8 cellular contexts compared by ENCODE assay signal in the genomic region with DNA sequence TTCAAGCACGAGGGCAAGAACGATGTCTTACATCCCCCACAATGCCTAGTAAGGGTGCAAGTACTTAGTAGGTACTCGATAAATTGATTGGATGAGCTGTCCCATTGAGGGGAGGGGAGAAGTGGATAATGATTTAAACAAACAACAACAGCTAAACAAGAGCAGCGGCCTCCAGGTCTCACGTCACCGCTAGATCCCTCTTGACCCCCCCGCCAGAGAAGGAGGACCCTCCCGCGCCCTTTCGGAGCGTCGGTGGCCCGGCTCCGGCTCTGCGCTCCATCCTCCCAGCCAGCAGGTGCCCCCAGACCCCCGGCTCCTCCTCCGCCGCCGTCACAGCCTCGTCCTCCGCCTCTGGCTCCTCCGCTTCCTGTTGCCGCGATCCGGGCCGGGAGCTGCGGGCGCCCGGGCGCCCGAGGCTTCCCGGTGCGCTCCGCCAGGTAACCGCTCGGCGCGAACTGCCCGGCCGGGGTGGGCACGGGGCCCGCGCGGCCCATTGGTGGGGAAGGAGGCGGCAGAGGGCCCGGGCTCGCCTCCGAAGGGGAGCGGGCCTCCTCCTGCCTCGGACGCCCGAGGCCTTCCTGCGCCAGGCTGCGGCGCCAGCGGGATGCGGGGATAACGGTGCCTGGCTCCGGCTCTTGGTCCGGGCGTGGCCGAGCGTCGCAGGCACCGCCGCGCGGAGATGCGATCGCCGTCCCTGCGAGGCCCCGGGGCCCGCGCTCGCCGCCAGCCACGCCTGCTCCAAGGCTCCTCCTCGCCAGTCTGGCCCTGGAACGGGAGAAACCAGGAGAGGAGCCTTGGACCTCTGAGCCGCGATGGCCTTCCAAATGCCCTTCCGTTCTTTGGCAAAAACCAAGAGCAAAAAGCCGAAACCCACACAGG. TPM values are rescaled to one million over a fixed set of nuclear protein-coding genes. Genes with fewer than 3 reads are reported as not detected.
DNase-seq lines count a peak whose midpoint lies in the region; ATAC-seq and TF ChIP-seq lines count a peak whose summit lies in the region.

A gene (plus strand): TSS at position 368 of the 879 bp plus-strand sequence. CDS start 2,143 bp downstream, outside the sequence.

- H3K9me3 ChIP-seq in CD4-positive, CD25-positive, alpha-beta regulatory T cell (ENCODE audit: control insufficient read depth in 2 of 2, low read length in 2 of 2), result no peaks in the 10 kb centered on the region
- no peaks in the 10 kb centered on the region for H3K9me3 ChIP-seq in esophagus muscularis mucosa
- H3K9me3 ChIP-seq in mucosa of rectum (ENCODE audit: control insufficient read depth in 2 of 2, low read length in 2 of 2), result no peaks in the 10 kb centered on the region
- no peaks in the 10 kb centered on the region for H3K9me3 ChIP-seq in testis

- intact Hi-C loops in esophagus muscularis mucosa (cut with DNase I), result no loop called here
- intact Hi-C loops in testis (cut with DNase I; ENCODE audit: low total_unique reads), result no loop called here

- CTCF ChIA-PET in activated CD8-positive, alpha-beta memory T cell treated with anti-CD3 and anti-CD28 coated beads, Interleukin-2, amount 10 ng/mL, durations not matched to agents 7 days and 5 days (lab: Charles Lee), result no interaction called here

- H3K9ac ChIP-seq in mucosa of rectum (ENCODE audit: low read depth in 1 of 2, low read length in 2 of 2), result peak within 1 kb of the TSS; percentile 48 to 64

- H3K4me3 Mint-ChIP-seq in CD4-positive, CD25-positive, alpha-beta regulatory T cell, result peak within 1 kb of the TSS; percentile 81 to 89 (median 84)
- peak within 1 kb of the TSS; percentile 75 for H3K4me3 Mint-ChIP-seq in activated CD8-positive, alpha-beta memory T cell treated with anti-CD3 and anti-CD28 coated beads, Interleukin-2, amount 10 ng/mL, durations not matched to agents 7 days and 5 days

- H3K27ac Mint-ChIP-seq in CD4-positive, CD25-positive, alpha-beta regulatory T cell, result no peak within 1 kb of the TSS
- peak within 1 kb of the TSS; percentile 62 for H3K27ac Mint-ChIP-seq in activated CD8-positive, alpha-beta memory T cell treated with anti-CD3 and anti-CD28 coated beads, Interleukin-2, amount 10 ng/mL, durations not matched to agents 7 days and 5 days

- ATAC-seq in CD4-positive, CD25-positive, alpha-beta regulatory T cell (ENCODE audit: low read depth in 2 of 2), result peak in 1 of 2 donors; percentile 48
- ATAC-seq in GM21723 (IDR thresholded peaks at IDR 0.05; ENCODE audit: unreplicated experiment), result peak; percentile 58
- ATAC-seq in activated CD8-positive, alpha-beta memory T cell treated with anti-CD3 and anti-CD28 coated beads, Interleukin-2, amount 10 ng/mL, durations not matched to agents 7 days and 5 days, result peak; percentile 90

- no peak within 1 kb of the TSS for H3K27ac ChIP-seq in CD4-positive, CD25-positive, alpha-beta regulatory T cell (ENCODE audit: insufficient read depth, low read length, poor library complexity, severe bottlenecking)
- peak within 1 kb of the TSS; percentile 91 to 98 (median 92) for H3K27ac ChIP-seq in esophagus muscularis mucosa (replicated peaks in 1 of 4)
- peak within 1 kb of the TSS; percentile 9 to 37 for H3K27ac ChIP-seq in mucosa of rectum (ENCODE audit: low read depth in 2 of 2, low read length in 2 of 2)
- H3K27ac ChIP-seq in testis, result peak within 1 kb of the TSS; percentile 91 to 95

- WGBS in esophagus muscularis mucosa, result 3% methylated on average over 9 of the region's 84 CpGs
- WGBS in testis, 2 donors, result 1% methylated on average over 44 to 61 of the region's 84 CpGs

- H3K9me3 Mint-ChIP-seq in CD4-positive, CD25-positive, alpha-beta regulatory T cell, result no peaks in the 10 kb centered on the region
- H3K9me3 Mint-ChIP-seq in activated CD8-positive, alpha-beta memory T cell treated with anti-CD3 and anti-CD28 coated beads, Interleukin-2, amount 10 ng/mL, durations not matched to agents 7 days and 5 days (ENCODE audit: low read depth), result no peaks in the 10 kb centered on the region

- DNase-seq in CD4-positive, CD25-positive, alpha-beta regulatory T cell, result peak in 2 of 3 donors; percentile 21 to 25
- DNase-seq in NCI-H2227 (lab: John Stamatoyannopoulos, UW; ENCODE audit: unreplicated experiment), result peak; percentile 90
- peak; percentile 72 for DNase-seq in activated CD8-positive, alpha-beta memory T cell treated with anti-CD3 and anti-CD28 coated beads, Interleukin-2, amount 10 ng/mL, durations not matched to agents 7 days and 5 days
- DNase-seq in esophagus muscularis mucosa (ENCODE audit: extremely low spot score), result no peak
- peak; percentile 69 for DNase-seq in testis
- no peak for DNase-seq in NOMO-1 treated with dmso at 0.1 percent for 144 hours (lab: John Stamatoyannopoulos, UW; ENCODE audit: unreplicated experiment)

- peaks cover 17% of the 10 kb centered on the region for H3K27me3 ChIP-seq in CD4-positive, CD25-positive, alpha-beta regulatory T cell (ENCODE audit: control insufficient read depth, insufficient read depth, low read length)
- H3K27me3 ChIP-seq in esophagus muscularis mucosa (no peaks in the 10 kb centered on the region), mucosa of rectum (ENCODE audit: control insufficient read depth in 2 of 2, insufficient read depth in 2 of 2, low read length in 2 of 2) (peaks cover 0 to 5% of the 10 kb centered on the region in 2 donors), testis (no peaks in the 10 kb centered on the region)

- H3K4me3 ChIP-seq in CD4-positive, CD25-positive, alpha-beta regulatory T cell (ENCODE audit: low read depth, low read length), result peak within 1 kb of the TSS; percentile 8
- H3K4me3 ChIP-seq in esophagus muscularis mucosa (peak within 1 kb of the TSS; percentile 70 to 91 (median 76)), mucosa of rectum (ENCODE audit: low read length in 2 of 2) (peak within 1 kb of the TSS; percentile 54 to 67), testis (peak within 1 kb of the TSS; percentile 76)

- peak in 2 of 3 experiments; percentile 11 to 14 for TF ChIP-seq CTCF in esophagus muscularis mucosa (IDR thresholded peaks at IDR 0.05)
- TF ChIP-seq CTCF in testis (IDR thresholded peaks at IDR 0.05), result peak in 1 of 3 experiments; percentile 9

- H3K4me1 ChIP-seq in CD4-positive, CD25-positive, alpha-beta regulatory T cell (ENCODE audit: control insufficient read depth, insufficient read depth, low read length, poor library complexity, severe bottlenecking), result peaks cover 26% of the 10 kb centered on the region
- peaks cover 20 to 32% (median 29%) of the 10 kb centered on the region in 4 donors for H3K4me1 ChIP-seq in esophagus muscularis mucosa
- H3K4me1 ChIP-seq in mucosa of rectum (ENCODE audit: control insufficient read depth in 2 of 2, insufficient read depth in 2 of 2, low read length in 2 of 2), result peaks cover 16 to 18% of the 10 kb centered on the region in 2 donors
- peaks cover 16% of the 10 kb centered on the region for H3K4me1 ChIP-seq in testis

- peaks cover 61% of the 10 kb centered on the region for H3K27me3 Mint-ChIP-seq in CD4-positive, CD25-positive, alpha-beta regulatory T cell
- H3K27me3 Mint-ChIP-seq in activated CD8-positive, alpha-beta memory T cell treated with anti-CD3 and anti-CD28 coated beads, Interleukin-2, amount 10 ng/mL, durations not matched to agents 7 days and 5 days, result peaks cover 39% of the 10 kb centered on the region

- TF ChIP-seq POLR2A in esophagus muscularis mucosa (IDR thresholded peaks at IDR 0.05; ENCODE audit: low read depth) (peak; percentile 19), testis (IDR thresholded peaks at IDR 0.05) (no peak)

- peaks cover 13 to 24% (median 17%) of the 10 kb centered on the region in 4 donors for H3K4me1 Mint-ChIP-seq in CD4-positive, CD25-positive, alpha-beta regulatory T cell
- H3K4me1 Mint-ChIP-seq in activated CD8-positive, alpha-beta memory T cell treated with anti-CD3 and anti-CD28 coated beads, Interleukin-2, amount 10 ng/mL, durations not matched to agents 7 days and 5 days, result peaks cover 25% of the 10 kb centered on the region

- no peaks in the 10 kb centered on the region for H3K36me3 Mint-ChIP-seq in CD4-positive, CD25-positive, alpha-beta regulatory T cell
- peaks cover 2% of the 10 kb centered on the region for H3K36me3 Mint-ChIP-seq in activated CD8-positive, alpha-beta memory T cell treated with anti-CD3 and anti-CD28 coated beads, Interleukin-2, amount 10 ng/mL, durations not matched to agents 7 days and 5 days

- no peaks in the 10 kb centered on the region for H3K36me3 ChIP-seq in CD4-positive, CD25-positive, alpha-beta regulatory T cell (ENCODE audit: control insufficient read depth, insufficient read depth, low read length)
- H3K36me3 ChIP-seq in esophagus muscularis mucosa, result peaks cover 0 to 10% (median 5%) of the 10 kb centered on the region in 4 donors
- H3K36me3 ChIP-seq in mucosa of rectum (ENCODE audit: control insufficient read depth in 2 of 2, insufficient read depth in 2 of 2, low read length in 2 of 2), result no peaks in the 10 kb centered on the region
- H3K36me3 ChIP-seq in testis (ENCODE audit: low read depth, missing control alignments), result no peaks in the 10 kb centered on the region

- TF ChIP-seq EP300 in esophagus muscularis mucosa (IDR thresholded peaks at IDR 0.05), result no peak

RNA-seq across cellular contexts. Expression of the gene that starts here (rescaled TPM):
- total RNA-seq in CD4-positive, CD25-positive, alpha-beta regulatory T cell, result 0.42 TPM
- under 1 TPM in 3 of 4 donors, not detected in 1; 0.21 to 0.46 (median 0.29) TPM for polyA plus RNA-seq in CD4-positive, CD25-positive, alpha-beta regulatory T cell
- total RNA-seq in activated CD8-positive, alpha-beta memory T cell treated with anti-CD3 and anti-CD28 coated beads, Interleukin-2, amount 10 ng/mL, durations not matched to agents 7 days and 5 days, result 1 to 10 TPM; 1.4 to 4.0 TPM
- total RNA-seq in esophagus muscularis mucosa (1 to 10 TPM; 3.7 to 6.3 (median 4.4) TPM), testis (10 to 100 TPM; 12.6 to 14.0 TPM)
- 7.9 TPM for polyA plus RNA-seq in testis (ENCODE audit: insufficient read depth, low read depth, low replicate concordance)

Comparison
In these comparisons a context has a peak if more than half of its experiments do, and no peak if none do; other contexts are left out.
1. Peak in DNase-seq and H3K4me3 ChIP-seq in CD4-positive, CD25-positive, alpha-beta regulatory T cell; RNA of the gene not detected or under 1 TPM.
2. DNase-seq: peak in NCI-H2227 (single experiment), activated CD8-positive, alpha-beta memory T cell treated with anti-CD3 and anti-CD28 coated beads, Interleukin-2, amount 10 ng/mL, durations not matched to agents 7 days and 5 days (single experiment) and testis (single experiment); none in esophagus muscularis mucosa (single experiment) and NOMO-1 treated with dmso at 0.1 percent for 144 hours (single experiment).
3. H3K4me3 ChIP-seq: peak in every context shown above with its lines; median percentile 76 in esophagus muscularis mucosa; 76 in testis; 60 in mucosa of rectum; 8 in CD4-positive, CD25-positive, alpha-beta regulatory T cell.